8 cellular contexts compared by ENCODE assay signal in genomic region chr18:3453540-3454364, GRCh38. TPM values are rescaled to one million over a fixed set of nuclear protein-coding genes. Genes with fewer than 3 reads are reported as not detected.
DNase-seq lines count a peak whose midpoint lies in the region; ATAC-seq, FAIRE-seq and TF ChIP-seq lines count a peak whose summit lies in the region.

No MANE protein-coding gene starts in this region.

- TF ChIP-seq CTCF in A549 (IDR thresholded peaks at IDR 0.05), result no peak
- no peak for TF ChIP-seq CTCF in RWPE1 (conservative IDR thresholded peaks at IDR 0.05; ENCODE audit: low read depth)
- TF ChIP-seq CTCF in breast epithelium (IDR thresholded peaks at IDR 0.05), result no peak
- no peak for TF ChIP-seq CTCF in kidney (IDR thresholded peaks at IDR 0.05; ENCODE audit: borderline replicate concordance, extremely low read depth, insufficient read depth)

- WGBS in A549 (ENCODE audit: missing lambda C conversion rate), result under 1% methylated on average over 12 of the region's 21 CpGs

- CTCF ChIA-PET in A549 (lab: Yijun Ruan, JAX) (interaction anchor here (0.6 to 11.1 kb wide), 23 partner anchors 8 to 416 kb away, joined by 3 to 109 read pairs (median 4); no protein-coding TSS in a partner anchor), RWPE1 (lab: Yijun Ruan, JAX) (interaction anchor here (0.5 to 2.2 kb wide), 11 partner anchors 132 to 798 kb away, joined by 3 to 10 read pairs (median 4); partner anchors contain the start of gene SMCHD1)

- H3K9me3 ChIP-seq in A549 (no peaks in the 10 kb centered on the region), breast epithelium (no peaks in the 10 kb centered on the region), kidney (ENCODE audit: control insufficient read depth in 1 of 2, low read length in 2 of 2) (no peaks in the 10 kb centered on the region)

- FAIRE-seq in A549 (lab: Jason Lieb, UNC) (no peak), kidney (lab: Jason Lieb, UNC) (no peak)

- ATAC-seq in A549 (no peak), GM19395 (IDR thresholded peaks at IDR 0.05; ENCODE audit: unreplicated experiment) (peak; percentile 30), HG03521 (IDR thresholded peaks at IDR 0.05; ENCODE audit: unreplicated experiment) (no peak)

- peak in 1 of 2 experiments; percentile 76 for DNase-seq in A549 (ENCODE audit: low read depth in 1 of 2, low spot score in 1 of 2)
- DNase-seq in RWPE1 (ENCODE audit: low spot score), result peak; percentile 71
- peak; percentile 63 to 87 for DNase-seq in breast epithelium (ENCODE audit: low spot score in 2 of 2)
- peak; percentile 86 for DNase-seq in kidney
- DNase-seq in stimulated activated CD4-positive, alpha-beta T cell treated with anti-CD3 and anti-CD28 coated beads, Interleukin-12 subunit alpha, Interleukin-12 subunit beta, amount 100 ng/mL, for 48 hours (ENCODE audit: low read depth in 2 of 3, low spot score in 1 of 3), result peak in 2 of 3 donors; percentile 16 to 33
- no peak for DNase-seq in NCI-H1436 (lab: John Stamatoyannopoulos, UW)

- TF ChIP-seq POLR2A in A549 (IDR thresholded peaks at IDR 0.05; ENCODE audit: low read length) (no peak), breast epithelium (IDR thresholded peaks at IDR 0.05) (peak; percentile 37)

- H3K4me1 ChIP-seq in A549 (peaks cover 22% of the 10 kb centered on the region), breast epithelium (peaks cover 0 to 12% of the 10 kb centered on the region in 2 donors), kidney (ENCODE audit: control insufficient read depth in 1 of 2, insufficient read depth in 1 of 2, low read depth in 1 of 2, low read length in 2 of 2) (peaks cover 12 to 21% of the 10 kb centered on the region in 2 donors)

- no peak for TF ChIP-seq RAD21 in A549 (conservative IDR thresholded peaks at IDR 0.05 in 1 of 2, IDR thresholded peaks at IDR 0.05 in 1 of 2)

- POLR2A ChIA-PET in A549 (lab: Yijun Ruan, JAX), result interaction anchor here (0.7 to 11.5 kb wide), 13 partner anchors 7 to 212 kb away, joined by 3 to 146 read pairs (median 5); partner anchors contain the start of gene MYL12A
- POLR2A ChIA-PET in RWPE1 (lab: Yijun Ruan, JAX; ENCODE audit: low non-redundant PET), result interaction anchor here (0.7 to 1.1 kb wide), 4 partner anchors 103 to 192 kb away, joined by 3 to 5 read pairs (median 4); no protein-coding TSS in a partner anchor

- H3K4me3 ChIP-seq in A549 (peak overlapping the region; percentile 93), breast epithelium (peak overlapping the region; percentile 88 to 97 (median 88)), kidney (ENCODE audit: low read length in 2 of 2) (peak overlapping the region; percentile 91 to 94)

- no peaks in the 10 kb centered on the region for H3K27me3 ChIP-seq in breast epithelium

- intact Hi-C loops in breast epithelium (cut with DNase I; ENCODE audit: low total_unique reads) (no loop called here), kidney (cut with DNase I) (loop anchor here (10.0 kb wide), 2 partner anchors 141 to 179 kb away; no protein-coding TSS in a partner anchor)

- peak overlapping the region; percentile 67 to 99 for H3K9ac ChIP-seq in kidney (ENCODE audit: low read length in 2 of 2)

- H3K36me3 ChIP-seq in breast epithelium (peaks cover 8% of the 10 kb centered on the region), kidney (ENCODE audit: control insufficient read depth in 1 of 2, insufficient read depth in 2 of 2, low read length in 2 of 2) (peaks cover 6% of the 10 kb centered on the region in 2 donors)

- H3K4me2 ChIP-seq in A549, result peak overlapping the region; percentile 98

- H3K27ac ChIP-seq in A549 (peak overlapping the region; percentile 98 to 100), RWPE1 (peak overlapping the region; percentile 100), breast epithelium (peak overlapping the region; percentile 99 to 100), kidney (ENCODE audit: low read depth in 2 of 2, low read length in 2 of 2) (peak overlapping the region; percentile 98 to 99)

- no peak for TF ChIP-seq EP300 in A549 (IDR thresholded peaks at IDR 0.05)

TF ChIP-seq in A549, 52 proteins besides CTCF, POLR2A, EP300 and RAD21:
- peak; percentile 38 for TF ChIP-seq GATA3 (IDR thresholded peaks at IDR 0.05; ENCODE audit: borderline replicate concordance)
- no peak for TF ChIP-seq FOSB (CRISPR knock-in tag; IDR thresholded peaks at IDR 0.05)
- TF ChIP-seq JUN (IDR thresholded peaks at IDR 0.05), result peak; percentile 18 to 33; a peak in 3 of 5 replicates
- peak; percentile 54; the same call in 1 of the 2 replicates for TF ChIP-seq HOXA7 (CRISPR knock-in tag; IDR thresholded peaks at IDR 0.05)
- TF ChIP-seq USF2 (IDR thresholded peaks at IDR 0.05), result no peak
- TF ChIP-seq MAX (IDR thresholded peaks at IDR 0.05), result peak; percentile 56

RNA-seq across cellular contexts. Expression of gene TGIF1, which starts 3.8 kb away (rescaled TPM):
- polyA plus RNA-seq in A549 (2011; rRNA removed) (174 and 196 TPM in 2 replicates), A549 (2017; fragmentation: RNase III; extraction: RNeasy Plus Mini Kit Qiagen cat#74134 plus additional on column Dnase treatment) (132 to 160 TPM (median 159 TPM) in 3 replicates), kidney (ENCODE audit: insufficient read depth, low read depth, low replicate concordance) (38.5 TPM)
- 187 and 232 TPM in 2 replicates for polyA plus RNA-seq in A549 (2012; cell fraction: cytosol; rRNA removed)
- polyA plus RNA-seq in A549 (2012; cell fraction: nucleus; rRNA removed), result 218 and 317 TPM in 2 replicates
- 302 and 322 TPM in 2 replicates for polyA minus RNA-seq in A549 (2011; rRNA and poly(A)+ RNA removed)
- total RNA-seq in breast epithelium (100 to 1,000 TPM in 2 of 3 donors, 10 to 100 TPM in 1; 67.7 to 161 (median 108) TPM), kidney (93.8 TPM)
